Comparison of ENCODE assay signal across 1 cellular context in genomic region chr16:89159850-89160354, GRCh38.
TF ChIP-seq lines count a peak whose summit lies in the region.

No MANE protein-coding gene starts in this region.

TF ChIP-seq in HepG2, 621 proteins besides CTCF, POLR2A, EP300 and RAD21 (continued from another document):
- 0 out of 2 replicates have a peak, but pooled peaks have one; percentile 0 for TF ChIP-seq HIC2 (CRISPR knock-in tag; IDR thresholded peaks at IDR 0.05; ENCODE audit: low read depth)
- TF ChIP-seq YY1 (IDR thresholded peaks at IDR 0.05; ENCODE audit: insufficient read depth, insufficient replicate concordance, low read depth, low read length), result no peak
